30 cellular contexts compared by ENCODE assay signal in genomic region chr17:55327225-55328088, GRCh38.
DNase-seq lines count a peak whose midpoint lies in the region; ATAC-seq, FAIRE-seq and TF ChIP-seq lines count a peak whose summit lies in the region.
"Had no signal": no experiment of that assay in that cellular context is flagged by ENCODE, and none has a peak within 500 bp of the region (broad histone marks: within the 10 kb centered on the region; RNA-seq: fewer than 3 reads in every experiment).

No MANE protein-coding gene starts in this region.

- no peaks in the 10 kb centered on the region for H3K27me3 ChIP-seq in foreskin keratinocyte
- H3K27me3 ChIP-seq: sigmoid colon had no signal

- TF ChIP-seq CTCF in A549 (IDR thresholded peaks at IDR 0.05), result no peak
- no peak for TF ChIP-seq CTCF in foreskin keratinocyte (conservative IDR thresholded peaks at IDR 0.05)

- no peak overlapping the region for H3K4me3 ChIP-seq in A549
- H3K4me3 ChIP-seq: prostate gland, sigmoid colon had no signal

- no peaks in the 10 kb centered on the region for H3K9me3 ChIP-seq in A549
- H3K9me3 ChIP-seq: prostate gland, sigmoid colon had no signal

- ATAC-seq in A549 (peak; percentile 61 to 88; a peak in 5 of 6 replicates), foreskin keratinocyte (peak; percentile 72), HG03378 (IDR thresholded peaks at IDR 0.05; ENCODE audit: unreplicated experiment) (no peak), GM18870 (IDR thresholded peaks at IDR 0.05; ENCODE audit: unreplicated experiment) (no peak), GM21390 (IDR thresholded peaks at IDR 0.05; ENCODE audit: unreplicated experiment) (no peak)
- ATAC-seq: left ventricle myocardium superior; natural killer cell; stimulated activated effector memory CD8-positive, alpha-beta T cell treated with anti-CD3 and anti-CD28 coated beads, Interleukin-12 subunit alpha, Interleukin-12 subunit beta, amount 100 ng/mL, for 72 hours had no signal

- WGBS in A549 (ENCODE audit: missing lambda C conversion rate), result 29% methylated on average over 4 of the region's 4 CpGs

- CTCF ChIA-PET in A549 (lab: Yijun Ruan, JAX), result interaction anchor here (1.3 kb wide), 1 partner anchor 21 kb away, joined by 6 read pairs; no protein-coding TSS in a partner anchor

- no peak for TF ChIP-seq EP300 in A549 (IDR thresholded peaks at IDR 0.05)

- peak overlapping the region; percentile 10; the same call in 2 of the 3 replicates for H3K4me2 ChIP-seq in A549
- H3K4me2 ChIP-seq: KMS-11 had no signal

- FAIRE-seq in A549 (lab: Jason Lieb, UNC), result no peak
- FAIRE-seq: endothelial cell of umbilical vein had no signal

- H3K4me1 ChIP-seq in A549 (peaks cover 10% of the 10 kb centered on the region; the same call in 2 of the 3 replicates), foreskin keratinocyte (no peaks in the 10 kb centered on the region)
- H3K4me1 ChIP-seq: prostate gland had no signal

- TF ChIP-seq POLR2A in A549 (IDR thresholded peaks at IDR 0.05; ENCODE audit: low read length), result no peak

- POLR2A ChIA-PET in A549 (lab: Yijun Ruan, JAX), result no interaction called here

- H3K27ac ChIP-seq in A549, result peak overlapping the region in 1 of 2 experiments; percentile 17; a peak in 1 of 6 replicates
- H3K27ac ChIP-seq in foreskin keratinocyte, result no peak overlapping the region
- H3K27ac ChIP-seq: KMS-11, prostate gland, sigmoid colon, WERI-Rb-1 had no signal

- no peak for TF ChIP-seq RAD21 in A549 (conservative IDR thresholded peaks at IDR 0.05 in 1 of 2, IDR thresholded peaks at IDR 0.05 in 1 of 2)

- peak in 1 of 2 experiments; percentile 58 for DNase-seq in A549 (ENCODE audit: low read depth in 1 of 2, low spot score in 1 of 2)
- peak; percentile 6 for DNase-seq in OCI-M1 (lab: John Stamatoyannopoulos, UW)
- DNase-seq in foreskin keratinocyte, result peak in 1 of 2 donors; percentile 61
- peak; percentile 43 for DNase-seq in myocyte (ENCODE audit: low read depth)
- DNase-seq in COLO668 (lab: John Stamatoyannopoulos, UW; ENCODE audit: unreplicated experiment), result no peak
- DNase-seq: activated CD4-positive, alpha-beta T cell treated with anti-CD3 and anti-CD28 coated beads for 4 hours; amniotic stem cell; DND-41; hypothalamus; immature natural killer cell; left ventricle myocardium superior; natural killer cell; NCI-H1417 treated with DMSO at 0.1 percent for 48 hours; NCI-H2081; NCI-H2227 treated with DMSO at 0.1 percent for 48 hours; NCI-H526 treated with DMSO at 0.1 percent for 48 hours; NK-92 treated with Interleukin-12 subunit alpha and Interleukin-12 subunit beta, amount 100 ng/mL, for 24 hours; nucleus accumbens; SIG-M5; sigmoid colon; stimulated activated CD4-positive, alpha-beta T cell treated with anti-CD3 and anti-CD28 coated beads, Interleukin-4, amount 100 ng/mL, for 4 hours; T1000; WERI-Rb-1 had no signal

TF ChIP-seq in A549, 52 proteins besides CTCF, POLR2A, EP300 and RAD21:
- TF ChIP-seq ZC3H11A (IDR thresholded peaks at IDR 0.05) (no peak), MAFK (IDR thresholded peaks at IDR 0.05; ENCODE audit: partially characterized antibody) (peak; percentile 46)

Comparison
In these comparisons a context has a peak if more than half of its experiments do, and no peak if none do; other contexts are left out.
1. ATAC-seq: peak in A549 (2 of 2) and foreskin keratinocyte (single experiment); none in HG03378 (single experiment), GM18870 (single experiment) and GM21390 (single experiment).